ENCODE assay signal across 35 cellular contexts in the genomic region with DNA sequence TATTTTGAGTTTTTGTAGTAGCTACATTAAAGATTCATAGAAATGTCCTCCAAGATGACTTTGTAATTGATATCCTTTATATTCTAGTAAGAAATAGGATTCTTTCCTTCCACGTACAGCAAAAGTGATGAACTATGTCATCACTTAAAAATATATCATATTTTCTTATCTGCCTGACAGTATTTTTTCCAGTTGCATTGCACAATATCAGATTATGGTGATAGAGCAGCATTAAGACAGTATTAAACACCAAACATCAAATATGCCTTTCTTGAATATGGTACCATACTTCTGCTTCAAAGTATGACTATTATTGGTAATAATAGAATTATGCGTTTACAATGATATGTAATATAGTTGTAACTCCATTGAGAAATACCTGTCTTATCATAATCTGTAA.
"Had no signal": no experiment of that assay in that cellular context is flagged by ENCODE, and none has a peak within 500 bp of the region (broad histone marks: within the 10 kb centered on the region; RNA-seq: fewer than 3 reads in every experiment).

No MANE protein-coding gene starts in this region.

- H3K9me3 ChIP-seq: MG63 had no signal

- H3K36me3 ChIP-seq: MG63 had no signal

- DNase-seq: Karpas-422, Kasumi-1, MG63, MM.1S, MV-4-11, NCI-H1048, NCI-H1092, NCI-H1092 treated with DMSO at 0.1 percent for 48 hours, NCI-H1105, NCI-H1105 treated with DMSO at 0.1 percent for 48 hours, NCI-H1417, NCI-H1417 treated with DMSO at 0.1 percent for 48 hours, NCI-H1436, NCI-H1436 treated with DMSO at 0.1 percent for 48 hours, NCI-H146, NCI-H1694, NCI-H1694 treated with DMSO at 0.1 percent for 48 hours, NCI-H187, NCI-H187 treated with DMSO at 0.1 percent for 48 hours, NCI-H1930, NCI-H2029, NCI-H2029 treated with DMSO at 0.1 percent for 48 hours, NCI-H2081, NCI-H2081 treated with DMSO at 0.1 percent for 48 hours, NCI-H2107, NCI-H2171, NCI-H2171 treated with DMSO at 0.1 percent for 48 hours, NCI-H2227 treated with DMSO at 0.1 percent for 48 hours, NCI-H226, NCI-H345, NCI-H446, NCI-H446 treated with DMSO at 0.1 percent for 48 hours, NCI-H510A, NCI-H510A treated with DMSO at 0.1 percent for 48 hours, NCI-H524 had no signal

- H3K4me3 ChIP-seq: MG63 had no signal
